ENCODE assay signal across 14 cellular contexts in genomic region chr5:10599828-10600227, GRCh38. TPM values are rescaled to one million over a fixed set of nuclear protein-coding genes. Genes with fewer than 3 reads are reported as not detected.
A peak's percentile ranks its signal among the peaks of the same experiment; 100 is the strongest.
DNase-seq lines count a peak whose midpoint lies in the region; ATAC-seq and TF ChIP-seq lines count a peak whose summit lies in the region.
"Had no signal": no experiment of that assay in that cellular context is flagged by ENCODE, and none has a peak within 500 bp of the region (broad histone marks: within the 10 kb centered on the region; RNA-seq: fewer than 3 reads in every experiment).

No MANE protein-coding gene starts in this region.

- peaks cover 68% of the 10 kb centered on the region for H3K4me1 Mint-ChIP-seq in stimulated activated memory B cell treated with anti-CD40 and anti-IgM and Interleukin-4, amounts not matched to agents 10 μg/mL and 1 μg/mL and 100 μg/mL, for 72 hours

- peak overlapping the region; percentile 56 for H3K4me2 ChIP-seq in SU-DHL-6 (ENCODE audit: low read depth, low read length, poor library complexity, severe bottlenecking)

- H3K4me3 Mint-ChIP-seq in stimulated activated memory B cell treated with anti-CD40 and anti-IgM and Interleukin-4, amounts not matched to agents 10 μg/mL and 1 μg/mL and 100 μg/mL, for 72 hours, result no peak overlapping the region
- H3K4me3 Mint-ChIP-seq: activated CD4-positive, alpha-beta T cell treated with anti-CD3 and anti-CD28 coated beads, Interleukin-2, amount 10 ng/mL, durations not matched to agents 24 days and 14 days; natural killer cell had no signal

- H4K20me1 ChIP-seq in SU-DHL-6 (ENCODE audit: low read depth, low read length), result no peaks in the 10 kb centered on the region

- H3K9me3 ChIP-seq in SU-DHL-6 (ENCODE audit: insufficient read depth, low read length), result no peaks in the 10 kb centered on the region
- H3K9me3 ChIP-seq: tibial artery had no signal

- no peaks in the 10 kb centered on the region for H3K27me3 ChIP-seq in SU-DHL-6 (ENCODE audit: low read length)
- H3K27me3 ChIP-seq: tibial artery had no signal

- no peak overlapping the region for H2AFZ ChIP-seq in SU-DHL-6 (ENCODE audit: low read depth, low read length, severe bottlenecking)

- no peak for TF ChIP-seq CTCF in SU-DHL-6 (IDR thresholded peaks at IDR 0.05; ENCODE audit: insufficient read depth, low read length, poor library complexity, severe bottlenecking)

- H3K27ac Mint-ChIP-seq in stimulated activated memory B cell treated with anti-CD40 and anti-IgM and Interleukin-4, amounts not matched to agents 10 μg/mL and 1 μg/mL and 100 μg/mL, for 72 hours, result peak overlapping the region; percentile 86
- H3K27ac Mint-ChIP-seq: activated CD4-positive, alpha-beta T cell treated with anti-CD3 and anti-CD28 coated beads, Interleukin-2, amount 10 ng/mL, durations not matched to agents 24 days and 14 days; natural killer cell had no signal

- H3K27ac ChIP-seq in SU-DHL-6 (ENCODE audit: low read depth, low read length), result peak overlapping the region; percentile 82
- H3K27ac ChIP-seq: tibial artery had no signal

- H3K79me2 ChIP-seq in SU-DHL-6 (ENCODE audit: insufficient read depth, low read length), result peaks cover 71% of the 10 kb centered on the region

- peaks cover 8% of the 10 kb centered on the region; the same call in 1 of the 2 replicates for H3K36me3 ChIP-seq in SU-DHL-6 (ENCODE audit: low read length)
- H3K36me3 ChIP-seq: tibial artery had no signal

- peak; percentile 83 for DNase-seq in HT1080 (ENCODE audit: low read depth)
- DNase-seq in fibroblast of gingiva (ENCODE audit: low read depth), result peak; percentile 20
- no peak for DNase-seq in activated gamma-delta T cell (lab: John Stamatoyannopoulos, UW)
- no peak for DNase-seq in superior temporal gyrus (ENCODE audit: extremely low spot score)
- DNase-seq: activated CD4-positive, alpha-beta T cell treated with anti-CD3 and anti-CD28 coated beads, Interleukin-2, amount 10 ng/mL, durations not matched to agents 24 days and 14 days; COR-L47; foreskin melanocyte; Karpas-422; natural killer cell; tibial artery had no signal

- H3K4me3 ChIP-seq in SU-DHL-6 (ENCODE audit: insufficient read depth, low read length, poor library complexity, severe bottlenecking), result peak overlapping the region; percentile 16
- H3K4me3 ChIP-seq: skin epidermis, tibial artery had no signal

- no peaks in the 10 kb centered on the region for H3K27me3 Mint-ChIP-seq in stimulated activated memory B cell treated with anti-CD40 and anti-IgM and Interleukin-4, amounts not matched to agents 10 μg/mL and 1 μg/mL and 100 μg/mL, for 72 hours
- H3K27me3 Mint-ChIP-seq: activated CD4-positive, alpha-beta T cell treated with anti-CD3 and anti-CD28 coated beads, Interleukin-2, amount 10 ng/mL, durations not matched to agents 24 days and 14 days had no signal

- H3K9ac ChIP-seq in SU-DHL-6 (ENCODE audit: low read length), result no peak overlapping the region

- peaks cover 3% of the 10 kb centered on the region for H3K9me3 Mint-ChIP-seq in stimulated activated memory B cell treated with anti-CD40 and anti-IgM and Interleukin-4, amounts not matched to agents 10 μg/mL and 1 μg/mL and 100 μg/mL, for 72 hours
- H3K9me3 Mint-ChIP-seq: activated CD4-positive, alpha-beta T cell treated with anti-CD3 and anti-CD28 coated beads, Interleukin-2, amount 10 ng/mL, durations not matched to agents 24 days and 14 days; natural killer cell had no signal

- H3K9me2 ChIP-seq in SU-DHL-6 (replicated peaks; ENCODE audit: insufficient read depth, low read length), result no peaks in the 10 kb centered on the region

- H3F3A ChIP-seq in SU-DHL-6 (ENCODE audit: insufficient read depth), result peaks cover 60% of the 10 kb centered on the region

- no peak for ATAC-seq in stimulated activated memory B cell treated with anti-CD40 and anti-IgM and Interleukin-4, amounts not matched to agents 10 μg/mL and 1 μg/mL and 100 μg/mL, for 72 hours
- ATAC-seq in HG03378 (IDR thresholded peaks at IDR 0.05; ENCODE audit: unreplicated experiment), result no peak
- ATAC-seq: natural killer cell had no signal

- peaks cover 62% of the 10 kb centered on the region for H3K36me3 Mint-ChIP-seq in stimulated activated memory B cell treated with anti-CD40 and anti-IgM and Interleukin-4, amounts not matched to agents 10 μg/mL and 1 μg/mL and 100 μg/mL, for 72 hours
- H3K36me3 Mint-ChIP-seq: natural killer cell had no signal

RNA-seq across cellular contexts. Expression of gene ANKRD33B, which starts 36.0 kb away (rescaled TPM):
- 4.9 and 5.2 TPM in 2 replicates for total RNA-seq in HT1080 (2014; rRNA removed; shearing (Covaris generic))
- polyA plus RNA-seq in HT1080 (2015; cell fraction: cytosol; rRNA removed), result 6.5 and 7.7 TPM in 2 replicates
- 10.6 and 11.4 TPM in 2 replicates for polyA plus RNA-seq in HT1080 (2015; cell fraction: nucleus; rRNA removed)

Comparison
In these comparisons a context has a peak if more than half of its experiments do, and no peak if none do; other contexts are left out.
1. DNase-seq: peak in HT1080 (single experiment) and fibroblast of gingiva (single experiment); none in activated gamma-delta T cell (single experiment) and superior temporal gyrus (single experiment).